8 cellular contexts compared by ENCODE assay signal in the genomic region with DNA sequence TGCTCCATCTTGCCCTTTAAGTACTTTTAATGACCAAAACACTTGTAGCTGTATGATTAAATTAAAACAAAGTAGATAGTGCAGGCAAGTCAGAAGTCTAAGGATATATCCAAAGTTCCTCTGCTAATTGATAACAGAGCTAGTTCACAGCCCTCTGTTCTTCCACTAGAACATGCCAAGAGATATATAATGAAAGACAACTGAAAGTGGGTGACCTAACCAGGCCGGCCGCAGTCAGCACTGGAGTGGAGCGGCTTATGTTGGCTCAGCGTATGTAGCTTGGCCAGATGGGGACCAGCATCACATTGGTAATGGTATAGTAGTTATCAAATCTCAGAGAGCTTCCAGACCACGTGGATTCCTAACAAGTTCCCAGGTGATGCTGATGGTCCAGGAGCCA. TPM values are rescaled to one million over a fixed set of nuclear protein-coding genes. Genes with fewer than 3 reads are reported as not detected.
"Had no signal": no experiment of that assay in that cellular context is flagged by ENCODE, and none has a peak within 500 bp of the region (broad histone marks: within the 10 kb centered on the region; RNA-seq: fewer than 3 reads in every experiment).

No MANE protein-coding gene starts in this region.

RNA-seq across cellular contexts. Expression of a gene that starts 52.1 kb away (rescaled TPM):
- total RNA-seq: LHCN-M2; MCF 10A; NCI-H460; PC-3; Peyer's patch; SJSA1; T-helper 1 cell treated with Interleukin-12 subunit alpha and Interleukin-12 subunit beta and Interleukin-4 antibody, amounts not matched to agents 30 ng/mL and 1 ng/mL, for 36 hours had no signal
- polyA plus RNA-seq: SK-N-SH had no signal
